ENCODE assay signal across 1 cellular context in genomic region chr16:68298907-68299515, GRCh38.
TF ChIP-seq lines count a peak whose summit lies in the region.

No MANE protein-coding gene starts in this region.

TF ChIP-seq in HepG2, 621 proteins besides CTCF, POLR2A, EP300 and RAD21:
- TF ChIP-seq ATF7-NPFF (CRISPR knock-in tag; IDR thresholded peaks at IDR 0.05; ENCODE audit: low read depth): peak; percentile 26; the same call in 1 of the 2 replicates
- 0 out of 2 replicates have a peak, but pooled peaks have one; percentile 13 for TF ChIP-seq HNF4A (CRISPR knock-in tag; IDR thresholded peaks at IDR 0.05)
- 0 out of 2 replicates have a peak, but pooled peaks have one; percentile 17 for TF ChIP-seq ISL2 (CRISPR knock-in tag; IDR thresholded peaks at IDR 0.05)
- TF ChIP-seq RFX5 (IDR thresholded peaks at IDR 0.05; ENCODE audit: low read depth, low read length): peak; percentile 72
- TF ChIP-seq CREB1 (IDR thresholded peaks at IDR 0.05): no peak
- no peak for TF ChIP-seq CREB1 (CRISPR knock-in tag; IDR thresholded peaks at IDR 0.05)
- 0 out of 2 replicates have a peak, but pooled peaks have one; percentile 28 for TF ChIP-seq ZNF605 (CRISPR knock-in tag; IDR thresholded peaks at IDR 0.05)
- 0 out of 2 replicates have a peak, but pooled peaks have one; percentile 14 for TF ChIP-seq PHF21A (CRISPR knock-in tag; IDR thresholded peaks at IDR 0.05)
- TF ChIP-seq, protein P1, sequence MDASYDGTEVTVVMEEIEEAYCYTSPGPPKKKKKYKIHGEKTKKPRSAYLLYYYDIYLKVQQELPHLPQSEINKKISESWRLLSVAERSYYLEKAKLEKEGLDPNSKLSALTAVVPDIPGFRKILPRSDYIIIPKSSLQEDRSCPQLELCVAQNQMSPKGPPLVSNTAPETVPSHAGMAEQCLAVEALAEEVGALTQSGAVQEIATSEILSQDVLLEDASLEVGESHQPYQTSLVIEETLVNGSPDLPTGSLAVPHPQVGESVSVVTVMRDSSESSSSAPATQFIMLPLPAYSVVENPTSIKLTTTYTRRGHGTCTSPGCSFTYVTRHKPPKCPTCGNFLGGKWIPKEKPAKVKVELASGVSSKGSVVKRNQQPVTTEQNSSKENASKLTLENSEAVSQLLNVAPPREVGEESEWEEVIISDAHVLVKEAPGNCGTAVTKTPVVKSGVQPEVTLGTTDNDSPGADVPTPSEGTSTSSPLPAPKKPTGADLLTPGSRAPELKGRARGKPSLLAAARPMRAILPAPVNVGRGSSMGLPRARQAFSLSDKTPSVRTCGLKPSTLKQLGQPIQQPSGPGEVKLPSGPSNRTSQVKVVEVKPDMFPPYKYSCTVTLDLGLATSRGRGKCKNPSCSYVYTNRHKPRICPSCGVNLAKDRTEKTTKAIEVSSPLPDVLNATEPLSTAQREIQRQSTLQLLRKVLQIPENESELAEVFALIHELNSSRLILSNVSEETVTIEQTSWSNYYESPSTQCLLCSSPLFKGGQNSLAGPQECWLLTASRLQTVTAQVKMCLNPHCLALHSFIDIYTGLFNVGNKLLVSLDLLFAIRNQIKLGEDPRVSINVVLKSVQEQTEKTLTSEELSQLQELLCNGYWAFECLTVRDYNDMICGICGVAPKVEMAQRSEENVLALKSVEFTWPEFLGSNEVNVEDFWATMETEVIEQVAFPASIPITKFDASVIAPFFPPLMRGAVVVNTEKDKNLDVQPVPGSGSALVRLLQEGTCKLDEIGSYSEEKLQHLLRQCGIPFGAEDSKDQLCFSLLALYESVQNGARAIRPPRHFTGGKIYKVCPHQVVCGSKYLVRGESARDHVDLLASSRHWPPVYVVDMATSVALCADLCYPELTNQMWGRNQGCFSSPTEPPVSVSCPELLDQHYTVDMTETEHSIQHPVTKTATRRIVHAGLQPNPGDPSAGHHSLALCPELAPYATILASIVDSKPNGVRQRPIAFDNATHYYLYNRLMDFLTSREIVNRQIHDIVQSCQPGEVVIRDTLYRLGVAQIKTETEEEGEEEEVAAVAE (CRISPR knock-in tag; IDR thresholded peaks at IDR 0.05; ENCODE audit: borderline replicate concordance): 0 out of 2 replicates have a peak, but pooled peaks have one; percentile 9
- no peak for TF ChIP-seq ZBTB8A (CRISPR knock-in tag; IDR thresholded peaks at IDR 0.05; ENCODE audit: borderline replicate concordance, low read depth)
- TF ChIP-seq SAFB2 (CRISPR knock-in tag; IDR thresholded peaks at IDR 0.05; ENCODE audit: borderline replicate concordance, low read depth): peak; percentile 40; the same call in 1 of the 2 replicates
- TF ChIP-seq, protein P2, sequence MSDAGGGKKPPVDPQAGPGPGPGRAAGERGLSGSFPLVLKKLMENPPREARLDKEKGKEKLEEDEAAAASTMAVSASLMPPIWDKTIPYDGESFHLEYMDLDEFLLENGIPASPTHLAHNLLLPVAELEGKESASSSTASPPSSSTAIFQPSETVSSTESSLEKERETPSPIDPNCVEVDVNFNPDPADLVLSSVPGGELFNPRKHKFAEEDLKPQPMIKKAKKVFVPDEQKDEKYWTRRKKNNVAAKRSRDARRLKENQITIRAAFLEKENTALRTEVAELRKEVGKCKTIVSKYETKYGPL (CRISPR knock-in tag; IDR thresholded peaks at IDR 0.05): no peak
- TF ChIP-seq NBN (conservative IDR thresholded peaks at IDR 0.05): no peak
- TF ChIP-seq THAP8 (CRISPR knock-in tag; IDR thresholded peaks at IDR 0.05; ENCODE audit: borderline replicate concordance): no peak
- TF ChIP-seq TBX2 (CRISPR knock-in tag; IDR thresholded peaks at IDR 0.05; ENCODE audit: borderline replicate concordance): 0 out of 2 replicates have a peak, but pooled peaks have one; percentile 34
- 0 out of 2 replicates have a peak, but pooled peaks have one; percentile 24 for TF ChIP-seq KMT2A (CRISPR knock-in tag; IDR thresholded peaks at IDR 0.05)
- TF ChIP-seq RBFOX2 (IDR thresholded peaks at IDR 0.05; ENCODE audit: low read depth, low read length): peak; percentile 22; the same call in 1 of the 2 replicates
- TF ChIP-seq SOX13 (IDR thresholded peaks at IDR 0.05): no peak
- peak in 1 of 2 experiments; percentile 20; a peak in 1 of 4 replicates for TF ChIP-seq SOX13 (CRISPR knock-in tag; conservative IDR thresholded peaks at IDR 0.05 in 1 of 2, IDR thresholded peaks at IDR 0.05 in 1 of 2)
- 0 out of 2 replicates have a peak, but pooled peaks have one; percentile 32 for TF ChIP-seq ZNF503 (CRISPR knock-in tag; IDR thresholded peaks at IDR 0.05)
- no peak for TF ChIP-seq HINFP (CRISPR knock-in tag; IDR thresholded peaks at IDR 0.05; ENCODE audit: low read depth)
- no peak for TF ChIP-seq ARHGAP35 (CRISPR knock-in tag; IDR thresholded peaks at IDR 0.05; ENCODE audit: borderline replicate concordance)
- 0 out of 2 replicates have a peak, but pooled peaks have one; percentile 17 for TF ChIP-seq ARID5B (CRISPR knock-in tag; IDR thresholded peaks at IDR 0.05)
- 0 out of 2 replicates have a peak, but pooled peaks have one; percentile 46 for TF ChIP-seq RFXAP (CRISPR knock-in tag; IDR thresholded peaks at IDR 0.05; ENCODE audit: borderline replicate concordance)
- TF ChIP-seq MED1 (CRISPR knock-in tag; IDR thresholded peaks at IDR 0.05): 0 out of 2 replicates have a peak, but pooled peaks have one; percentile 38
- TF ChIP-seq PRDM15 (CRISPR knock-in tag; IDR thresholded peaks at IDR 0.05): no peak
